Comparison of ENCODE assay signal across 20 cellular contexts in genomic region chr16:9309844-9310243, GRCh38.
A peak's percentile ranks its signal among the peaks of the same experiment; 100 is the strongest.
DNase-seq lines count a peak whose midpoint lies in the region; ATAC-seq and TF ChIP-seq lines count a peak whose summit lies in the region.
"Had no signal": no experiment of that assay in that cellular context is flagged by ENCODE, and none has a peak within 500 bp of the region (broad histone marks: within the 10 kb centered on the region; RNA-seq: fewer than 3 reads in every experiment).

No MANE protein-coding gene starts in this region.

- peak overlapping the region in 3 of 5 experiments; percentile 30 to 89 (median 70) for H3K27ac Mint-ChIP-seq in brain
- H3K27ac Mint-ChIP-seq: CD4-positive, CD25-positive, alpha-beta regulatory T cell; CD8-positive, alpha-beta T cell; HFFc6 had no signal

- DNase-seq in Peyer's patch (peak in 1 of 3 donors; percentile 53), retina (peak; percentile 44), C1 segment of cervical spinal cord (lab: John Stamatoyannopoulos, UW) (no peak), NCI-H748 (lab: John Stamatoyannopoulos, UW; ENCODE audit: unreplicated experiment) (no peak), HCEC 1CT (no peak)
- DNase-seq: Caco-2; CD4-positive, CD25-positive, alpha-beta regulatory T cell; CD8-positive, alpha-beta T cell; DMS 273 treated with DMSO at 0.1 percent for 48 hours; DMS79; EL; GDM1; GM23248; H7; HFFc6 had no signal

- H3K9me3 ChIP-seq in Peyer's patch, result no peaks in the 10 kb centered on the region
- no peaks in the 10 kb centered on the region for H3K9me3 ChIP-seq in mucosa of rectum (ENCODE audit: control insufficient read depth in 2 of 2, low read length in 2 of 2)
- H3K9me3 ChIP-seq: Caco-2 had no signal

- H3K9ac ChIP-seq in mucosa of rectum (ENCODE audit: low read depth in 1 of 2, low read length in 2 of 2), result peak overlapping the region; percentile 18 to 35
- H3K9ac ChIP-seq: GM23248 had no signal

- H3K4me1 Mint-ChIP-seq in brain, result peaks cover 43% of the 10 kb centered on the region
- H3K4me1 Mint-ChIP-seq: CD4-positive, CD25-positive, alpha-beta regulatory T cell had no signal

- H3K27me3 Mint-ChIP-seq in brain, result no peaks in the 10 kb centered on the region
- H3K27me3 Mint-ChIP-seq: CD4-positive, CD25-positive, alpha-beta regulatory T cell had no signal

- no peak overlapping the region for H3K4me3 Mint-ChIP-seq in brain
- H3K4me3 Mint-ChIP-seq: CD4-positive, CD25-positive, alpha-beta regulatory T cell; CD8-positive, alpha-beta T cell; HFFc6 had no signal

- ATAC-seq in HG02571 (IDR thresholded peaks at IDR 0.05; ENCODE audit: unreplicated experiment), result no peak
- ATAC-seq: CD8-positive, alpha-beta T cell; GM12878 had no signal

- H3K4me1 ChIP-seq in Peyer's patch, result peaks cover 0 to 15% (median 2%) of the 10 kb centered on the region in 4 donors
- peaks cover 21 to 46% of the 10 kb centered on the region in 2 donors for H3K4me1 ChIP-seq in mucosa of rectum (ENCODE audit: control insufficient read depth in 2 of 2, insufficient read depth in 2 of 2, low read length in 2 of 2)

- H3K9me3 Mint-ChIP-seq in brain, result peaks cover 0 to 3% (median 0%) of the 10 kb centered on the region in 5 experiments
- H3K9me3 Mint-ChIP-seq: CD8-positive, alpha-beta T cell had no signal

- H3K36me3 Mint-ChIP-seq in brain, result no peaks in the 10 kb centered on the region
- H3K36me3 Mint-ChIP-seq: CD4-positive, CD25-positive, alpha-beta regulatory T cell; CD8-positive, alpha-beta T cell had no signal

- TF ChIP-seq CTCF in Peyer's patch (IDR thresholded peaks at IDR 0.05), result no peak
- no peak for TF ChIP-seq CTCF in brain (conservative IDR thresholded peaks at IDR 0.05)

- H3K27ac ChIP-seq in Peyer's patch, result peak overlapping the region in 3 of 4 donors; percentile 53 to 90 (median 82)
- peak overlapping the region; percentile 83 to 85 for H3K27ac ChIP-seq in mucosa of rectum (ENCODE audit: low read depth in 2 of 2, low read length in 2 of 2)
- H3K27ac ChIP-seq: C4-2B, GM23248 had no signal

- no peak overlapping the region for H3K4me3 ChIP-seq in Peyer's patch
- no peak overlapping the region for H3K4me3 ChIP-seq in mucosa of rectum (ENCODE audit: low read length in 2 of 2)
- H3K4me3 ChIP-seq: GM12878, GM23248 had no signal

- no peak for TF ChIP-seq POLR2A in Peyer's patch (IDR thresholded peaks at IDR 0.05)

- H3K27me3 ChIP-seq in Peyer's patch, result no peaks in the 10 kb centered on the region
- no peaks in the 10 kb centered on the region for H3K27me3 ChIP-seq in mucosa of rectum (ENCODE audit: control insufficient read depth in 2 of 2, insufficient read depth in 2 of 2, low read length in 2 of 2)

- H3K36me3 ChIP-seq in Peyer's patch (no peaks in the 10 kb centered on the region), mucosa of rectum (ENCODE audit: control insufficient read depth in 2 of 2, insufficient read depth in 2 of 2, low read length in 2 of 2) (no peaks in the 10 kb centered on the region)
